Comparison of ENCODE assay signal across 8 cellular contexts in genomic region chr6:136249811-136250685, GRCh38. TPM values are rescaled to one million over a fixed set of nuclear protein-coding genes. Genes with fewer than 3 reads are reported as not detected.
DNase-seq lines count a peak whose midpoint lies in the region; ATAC-seq, FAIRE-seq and TF ChIP-seq lines count a peak whose summit lies in the region.

TSS of gene MTFR2 (minus strand) at chr6:136250311. CDS start at chr6:136249099, 1,212 bp downstream.

- H3K4me3 ChIP-seq in cardiac muscle cell (peak within 1 kb of the TSS; percentile 46), parathyroid adenoma (ENCODE audit: low read depth, low read length) (peak within 1 kb of the TSS; percentile 88), transverse colon (peak within 1 kb of the TSS; percentile 56 to 72 (median 65))

- H2AFZ ChIP-seq in parathyroid adenoma, result peak within 1 kb of the TSS; percentile 70

- H3K4me2 ChIP-seq in parathyroid adenoma (ENCODE audit: low read length), result peak within 1 kb of the TSS; percentile 95

- H3K27me3 ChIP-seq in cardiac muscle cell (no peaks in the 10 kb centered on the region), parathyroid adenoma (ENCODE audit: control insufficient read depth, insufficient read depth, low read length) (no peaks in the 10 kb centered on the region), transverse colon (no peaks in the 10 kb centered on the region)

- H3K36me3 ChIP-seq in cardiac muscle cell (no peaks in the 10 kb centered on the region), parathyroid adenoma (ENCODE audit: control insufficient read depth, insufficient read depth, low read length) (no peaks in the 10 kb centered on the region), transverse colon (no peaks in the 10 kb centered on the region)

- intact Hi-C loops in transverse colon (cut with DNase I; ENCODE audit: low total_unique reads), result no loop called here

- 0% methylated on average over 8 to 58 of the region's 59 CpGs for WGBS in transverse colon (ENCODE audit: low coverage in 1 of 2), 2 donors

- H3K27ac ChIP-seq in cardiac muscle cell, result no peak within 1 kb of the TSS
- no peak within 1 kb of the TSS for H3K27ac ChIP-seq in parathyroid adenoma
- peak within 1 kb of the TSS; percentile 49 to 77 (median 62) for H3K27ac ChIP-seq in transverse colon

- H3K4me1 ChIP-seq in cardiac muscle cell (ENCODE audit: low read depth), result no peaks in the 10 kb centered on the region
- H3K4me1 ChIP-seq in parathyroid adenoma, result peaks cover 7% of the 10 kb centered on the region
- peaks cover 11 to 22% (median 14%) of the 10 kb centered on the region in 4 donors for H3K4me1 ChIP-seq in transverse colon

- peak; percentile 79 for TF ChIP-seq POLR2A in GM12892 (IDR thresholded peaks at IDR 0.05; ENCODE audit: low read depth, low read length)
- no peak for TF ChIP-seq POLR2A in transverse colon (IDR thresholded peaks at IDR 0.05)

- TF ChIP-seq EP300 in transverse colon (IDR thresholded peaks at IDR 0.05; ENCODE audit: low read depth), result no peak

- H3K9me3 ChIP-seq in cardiac muscle cell (ENCODE audit: low read depth), result no peaks in the 10 kb centered on the region
- H3K9me3 ChIP-seq in parathyroid adenoma (ENCODE audit: control insufficient read depth, low read length), result no peaks in the 10 kb centered on the region
- no peaks in the 10 kb centered on the region for H3K9me3 ChIP-seq in transverse colon

- peak; percentile 99 for FAIRE-seq in GM12892 (lab: Jason Lieb, UNC)

- DNase-seq in GM12892 (ENCODE audit: insufficient read length) (peak; percentile 70), NCI-H1436 (lab: John Stamatoyannopoulos, UW) (peak; percentile 96), SW480 (ENCODE audit: low spot score) (peak; percentile 97), cardiac muscle cell (ENCODE audit: low read depth in 1 of 2, low spot score in 1 of 2) (peak; percentile 99), transverse colon (peak; percentile 96)
- DNase-seq in activated naive CD8-positive, alpha-beta T cell treated with anti-CD3 and anti-CD28 coated beads, Interleukin-2, amount 50 U/mL, for 16 hours (ENCODE audit: low read depth, low spot score), result peak; percentile 80

- TF ChIP-seq CTCF in cardiac muscle cell (IDR thresholded peaks at IDR 0.05; ENCODE audit: low read depth, low read length), result no peak
- TF ChIP-seq CTCF in parathyroid adenoma (IDR thresholded peaks at IDR 0.05), result no peak
- no peak for TF ChIP-seq CTCF in transverse colon (IDR thresholded peaks at IDR 0.05)

- in situ Hi-C loops in transverse colon (cut with MboI; ENCODE audit: low pct_ligation_motif_present in 1 of 4, low pct_unique_long_range_greater_than_20kb in 1 of 4, low sequenced_read_pairs in 3 of 4), result no loop called here

- ATAC-seq in HG02840 (IDR thresholded peaks at IDR 0.05; ENCODE audit: low FRiP score, unreplicated experiment), result peak; percentile 98

- H3K9ac ChIP-seq in parathyroid adenoma, result no peak within 1 kb of the TSS

- no peaks in the 10 kb centered on the region for H3K79me2 ChIP-seq in parathyroid adenoma

RNA-seq across cellular contexts. Expression of gene MTFR2, which starts in this region (rescaled TPM):
- 13.7 TPM for polyA plus RNA-seq in GM12892 (2012; ENCODE audit: missing spikeins)
- total RNA-seq in cardiac muscle cell (1.3 and 4.9 TPM in 2 replicates), transverse colon (1 to 10 TPM in 2 of 4 donors, under 1 TPM in 1, not detected in 1; 0.68 to 5.8 (median 1.4) TPM)
- polyA plus RNA-seq in cardiac muscle cell, result 2.0 and 2.5 TPM in 2 replicates

Comparison
In these comparisons a context has a peak if more than half of its experiments do, and no peak if none do; other contexts are left out.
1. H3K27ac ChIP-seq: peak in transverse colon (4 of 4); none in cardiac muscle cell (single experiment) and parathyroid adenoma (single experiment).
2. Peak in every context shown above with its lines, with median percentiles within 50 percentile points of each other: DNase-seq and H3K4me3 ChIP-seq.